37 cellular contexts compared by ENCODE assay signal in genomic region chr4:18342847-18343246, GRCh38.
"Had no signal": no experiment of that assay in that cellular context is flagged by ENCODE, and none has a peak within 500 bp of the region (broad histone marks: within the 10 kb centered on the region; RNA-seq: fewer than 3 reads in every experiment).

No MANE protein-coding gene starts in this region.

- H3K4me3 ChIP-seq: ascending aorta, cardiac muscle cell had no signal

- H3K9me3 ChIP-seq: ascending aorta had no signal

- H3K4me1 Mint-ChIP-seq: activated CD4-positive, alpha-beta T cell treated with anti-CD3 and anti-CD28 coated beads, Interleukin-2, amount 10 ng/mL, durations not matched to agents 24 days and 14 days; activated naive CD4-positive, alpha-beta T cell treated with anti-CD3 and anti-CD28 coated beads, Interleukin-2, amount 10 ng/mL, durations not matched to agents 7 days and 5 days; activated naive CD4-positive, alpha-beta T cell treated with anti-CD3 and anti-CD28 coated beads, Interleukin-2, amount 50 U/mL, for 24 hours; activated naive CD8-positive, alpha-beta T cell treated with anti-CD3 and anti-CD28 coated beads, Interleukin-2, amount 10 ng/mL, durations not matched to agents 7 days and 5 days; activated naive CD8-positive, alpha-beta T cell treated with anti-CD3 and anti-CD28 coated beads, Interleukin-2, amount 50 U/mL, for 24 hours; activated T-helper 17 cell treated with anti-CD3 and anti-CD28 coated beads, Interleukin-2, amount 50 U/mL, for 72 hours; brain; central memory CD8-positive, alpha-beta T cell; WTC11 had no signal

- H3K4me3 Mint-ChIP-seq: activated CD4-positive, alpha-beta memory T cell treated with anti-CD3 and anti-CD28 coated beads for 36 hours; activated CD4-positive, alpha-beta T cell treated with anti-CD3 and anti-CD28 coated beads, Interleukin-2, amount 10 ng/mL, durations not matched to agents 24 days and 14 days; activated CD8-positive, alpha-beta T cell treated with anti-CD3 and anti-CD28 coated beads for 36 hours; activated naive CD4-positive, alpha-beta T cell treated with anti-CD3 and anti-CD28 coated beads, Interleukin-2, amount 10 ng/mL, durations not matched to agents 7 days and 5 days; activated naive CD4-positive, alpha-beta T cell treated with anti-CD3 and anti-CD28 coated beads, Interleukin-2, amount 50 U/mL, for 24 hours; activated naive CD8-positive, alpha-beta T cell; activated naive CD8-positive, alpha-beta T cell treated with anti-CD3 and anti-CD28 coated beads, Interleukin-2, amount 10 ng/mL, durations not matched to agents 7 days and 5 days; activated naive CD8-positive, alpha-beta T cell treated with anti-CD3 and anti-CD28 coated beads, Interleukin-2, amount 50 U/mL, for 24 hours; activated T-cell treated with anti-CD3 and anti-CD28 coated beads, Interleukin-2, amount 50 U/mL, for 4 hours; activated T-cell treated with anti-CD3 and anti-CD28 coated beads, Interleukin-2, amount 50 U/mL, for 72 hours; activated T-helper 1 cell treated with anti-CD3 and anti-CD28 coated beads, Interleukin-12 subunit alpha, Interleukin-12 subunit beta, Interleukin-2, Interleukin-4 antibody, amounts not matched to agents 30 ng/mL and 10 ng/mL and 1 ng/mL, durations not matched to agents 14 hours and 24 hours and 36 hours; activated T-helper 17 cell treated with anti-CD3 and anti-CD28 coated beads, Interleukin-2, amount 50 U/mL, for 72 hours; brain; central memory CD8-positive, alpha-beta T cell; T-helper 1 cell treated with Interleukin-12 subunit alpha and Interleukin-12 subunit beta and Interleukin-4 antibody, amounts not matched to agents 30 μg/mL and 1 μg/mL, for 36 hours; T-helper 2 cell treated with Interferon-gamma antibody and Interleukin-4, amounts not matched to agents 5 μg/mL and 100 μg/mL, for 36 hours; WTC11 had no signal

- H3K9me3 Mint-ChIP-seq: activated CD4-positive, alpha-beta T cell treated with anti-CD3 and anti-CD28 coated beads, Interleukin-2, amount 10 ng/mL, durations not matched to agents 24 days and 14 days; activated CD8-positive, alpha-beta T cell treated with anti-CD3 and anti-CD28 coated beads for 36 hours; activated naive CD4-positive, alpha-beta T cell treated with anti-CD3 and anti-CD28 coated beads, Interleukin-2, amount 10 ng/mL, durations not matched to agents 7 days and 5 days; activated naive CD8-positive, alpha-beta T cell treated with anti-CD3 and anti-CD28 coated beads, Interleukin-2, amount 10 ng/mL, durations not matched to agents 7 days and 5 days; central memory CD8-positive, alpha-beta T cell; T-helper 1 cell treated with Interleukin-12 subunit alpha and Interleukin-12 subunit beta and Interleukin-4 antibody, amounts not matched to agents 30 μg/mL and 1 μg/mL, for 36 hours; T-helper 2 cell treated with Interferon-gamma antibody and Interleukin-4, amounts not matched to agents 5 μg/mL and 100 μg/mL, for 36 hours had no signal

- H3K27me3 Mint-ChIP-seq: activated CD4-positive, alpha-beta T cell treated with anti-CD3 and anti-CD28 coated beads, Interleukin-2, amount 10 ng/mL, durations not matched to agents 24 days and 14 days; activated CD8-positive, alpha-beta T cell treated with anti-CD3 and anti-CD28 coated beads for 36 hours; activated naive CD4-positive, alpha-beta T cell treated with anti-CD3 and anti-CD28 coated beads, Interleukin-2, amount 10 ng/mL, durations not matched to agents 7 days and 5 days; activated naive CD8-positive, alpha-beta T cell treated with anti-CD3 and anti-CD28 coated beads, Interleukin-2, amount 10 ng/mL, durations not matched to agents 7 days and 5 days; activated naive CD8-positive, alpha-beta T cell treated with anti-CD3 and anti-CD28 coated beads, Interleukin-2, amount 50 U/mL, for 24 hours had no signal

- H3K27me3 ChIP-seq: ascending aorta, cardiac muscle cell had no signal

- DNase-seq: activated CD4-positive, alpha-beta memory T cell treated with anti-CD3 and anti-CD28 coated beads for 36 hours; activated CD4-positive, alpha-beta T cell treated with anti-CD3 and anti-CD28 coated beads for 1 hour; activated CD4-positive, alpha-beta T cell treated with anti-CD3 and anti-CD28 coated beads for 4 hours; activated CD4-positive, alpha-beta T cell treated with anti-CD3 and anti-CD28 coated beads, Interleukin-2, amount 10 ng/mL, durations not matched to agents 24 days and 14 days; activated CD4-positive, alpha-beta T cell treated with anti-CD3 and anti-CD28 coated beads, Interleukin-2, amount 50 U/mL, for 1 hour; activated CD4-positive, alpha-beta T cell treated with anti-CD3 and anti-CD28 coated beads, Interleukin-2, amount 50 U/mL, for 4 hours; activated CD4-positive, CD25-positive, alpha-beta regulatory T cell; activated CD8-positive, alpha-beta memory T cell treated with anti-CD3 and anti-CD28 coated beads, Interleukin-2, amount 50 U/mL, for 4 hours; activated CD8-positive, alpha-beta T cell treated with anti-CD3 and anti-CD28 coated beads for 36 hours; activated effector memory CD4-positive, alpha-beta T cell treated with anti-CD3 and anti-CD28 coated beads, Interleukin-2, amount 50 U/mL, for 16 hours; activated gamma-delta T cell treated with Interleukin-2 at 50 U/mL for 16 hours; activated naive CD4-positive, alpha-beta T cell; activated naive CD4-positive, alpha-beta T cell treated with anti-CD3 and anti-CD28 coated beads, Interleukin-2, amount 10 ng/mL, durations not matched to agents 7 days and 5 days; activated naive CD8-positive, alpha-beta T cell treated with anti-CD3 and anti-CD28 coated beads, Interleukin-2, amount 10 ng/mL, durations not matched to agents 7 days and 5 days; activated naive CD8-positive, alpha-beta T cell treated with anti-CD3 and anti-CD28 coated beads, Interleukin-2, amount 50 U/mL, for 24 hours; activated T-cell treated with anti-CD3 and anti-CD28 coated beads for 4 hours; activated T-cell treated with anti-CD3 and anti-CD28 coated beads, Interleukin-2, amount 50 U/mL, for 1 hour; activated T-cell treated with anti-CD3 and anti-CD28 coated beads, Interleukin-2, amount 50 U/mL, for 4 hours; activated T-cell treated with anti-CD3 and anti-CD28 coated beads, Interleukin-2, amount 50 U/mL, for 72 hours; amygdala; anterior cingulate cortex; caudate nucleus; cerebellar nuclear complex; T-helper 2 cell; T-helper 9 cell had no signal

- H3K36me3 Mint-ChIP-seq: activated CD4-positive, alpha-beta memory T cell treated with anti-CD3 and anti-CD28 coated beads for 36 hours; activated naive CD4-positive, alpha-beta T cell treated with anti-CD3 and anti-CD28 coated beads, Interleukin-2, amount 10 ng/mL, durations not matched to agents 7 days and 5 days; activated naive CD4-positive, alpha-beta T cell treated with anti-CD3 and anti-CD28 coated beads, Interleukin-2, amount 50 U/mL, for 24 hours; activated naive CD8-positive, alpha-beta T cell; activated naive CD8-positive, alpha-beta T cell treated with anti-CD3 and anti-CD28 coated beads, Interleukin-2, amount 10 ng/mL, durations not matched to agents 7 days and 5 days; brain; WTC11 had no signal

- H3K4me1 ChIP-seq: ascending aorta had no signal

- H3K27ac ChIP-seq: ascending aorta, cardiac muscle cell, VCaP had no signal

- H3K27ac Mint-ChIP-seq: activated CD4-positive, alpha-beta memory T cell treated with anti-CD3 and anti-CD28 coated beads for 36 hours; activated CD4-positive, alpha-beta T cell treated with anti-CD3 and anti-CD28 coated beads, Interleukin-2, amount 10 ng/mL, durations not matched to agents 24 days and 14 days; activated CD8-positive, alpha-beta T cell treated with anti-CD3 and anti-CD28 coated beads for 36 hours; activated naive CD4-positive, alpha-beta T cell treated with anti-CD3 and anti-CD28 coated beads, Interleukin-2, amount 10 ng/mL, durations not matched to agents 7 days and 5 days; activated naive CD4-positive, alpha-beta T cell treated with anti-CD3 and anti-CD28 coated beads, Interleukin-2, amount 50 U/mL, for 24 hours; activated naive CD8-positive, alpha-beta T cell; activated naive CD8-positive, alpha-beta T cell treated with anti-CD3 and anti-CD28 coated beads, Interleukin-2, amount 10 ng/mL, durations not matched to agents 7 days and 5 days; activated naive CD8-positive, alpha-beta T cell treated with anti-CD3 and anti-CD28 coated beads, Interleukin-2, amount 50 U/mL, for 24 hours; activated T-cell treated with anti-CD3 and anti-CD28 coated beads, Interleukin-2, amount 50 U/mL, for 72 hours; activated T-helper 1 cell treated with anti-CD3 and anti-CD28 coated beads, Interleukin-12 subunit alpha, Interleukin-12 subunit beta, Interleukin-2, Interleukin-4 antibody, amounts not matched to agents 30 ng/mL and 10 ng/mL and 1 ng/mL, durations not matched to agents 14 hours and 24 hours and 36 hours; activated T-helper 17 cell treated with anti-CD3 and anti-CD28 coated beads, Interleukin-2, amount 50 U/mL, for 72 hours; brain; T-helper 1 cell treated with Interleukin-12 subunit alpha and Interleukin-12 subunit beta and Interleukin-4 antibody, amounts not matched to agents 30 μg/mL and 1 μg/mL, for 36 hours; T-helper 2 cell treated with Interferon-gamma antibody and Interleukin-4, amounts not matched to agents 5 μg/mL and 100 μg/mL, for 36 hours; WTC11 had no signal

- H3K36me3 ChIP-seq: ascending aorta, cardiac muscle cell had no signal
